ENCODE assay signal across 17 cellular contexts in genomic region chr12:20822925-20823324, GRCh38. TPM values are rescaled to one million over a fixed set of nuclear protein-coding genes. Genes with fewer than 3 reads are reported as not detected.
A peak's percentile ranks its signal among the peaks of the same experiment; 100 is the strongest.
DNase-seq lines count a peak whose midpoint lies in the region; ATAC-seq and TF ChIP-seq lines count a peak whose summit lies in the region.
"Had no signal": no experiment of that assay in that cellular context is flagged by ENCODE, and none has a peak within 500 bp of the region (broad histone marks: within the 10 kb centered on the region; RNA-seq: fewer than 3 reads in every experiment).

No MANE protein-coding gene starts in this region.

- peak; percentile 50 for ATAC-seq in HCT116
- peak; percentile 52 for ATAC-seq in PC-3
- no peak for ATAC-seq in GM18498 (IDR thresholded peaks at IDR 0.05; ENCODE audit: unreplicated experiment)
- ATAC-seq: GM23338 had no signal

- H3K36me3 ChIP-seq in HCT116 (ENCODE audit: control insufficient read depth in 1 of 2, insufficient read depth in 2 of 2, low read length in 2 of 2) (no peaks in the 10 kb centered on the region), PC-3 (ENCODE audit: low read depth, low read length) (no peaks in the 10 kb centered on the region; the same call in 1 of the 2 replicates)

- RAD21 ChIA-PET in HCT116 (lab: Charles Lee; ENCODE audit: low non-redundant PET in 1 of 2, low total read pairs in 2 of 2, uncharacterized antibody in 2 of 2, unreplicated experiment in 2 of 2): no interaction called here

- no peak for TF ChIP-seq RAD21 in HCT116 (IDR thresholded peaks at IDR 0.05; ENCODE audit: low read depth)

- H3K9me2 ChIP-seq in HCT116 (ENCODE audit: insufficient read depth): no peaks in the 10 kb centered on the region
- H3K9me2 ChIP-seq in PC-3 (replicated peaks; ENCODE audit: low read length): no peaks in the 10 kb centered on the region

- POLR2A ChIA-PET in HCT116 (lab: Charles Lee): no interaction called here
- POLR2A ChIA-PET in PC-3 (lab: Charles Lee; ENCODE audit: unreplicated experiment): no interaction called here

- BruUV-seq in HCT116 (replicated peaks; lab: Mats Ljungman, UMichigan) (TSS peak; percentile 87), PC-3 (replicated peaks; lab: Mats Ljungman, UMichigan) (TSS peak; percentile 86)

- H3K27ac ChIP-seq in HCT116 (ENCODE audit: low read depth, low read length) (peak overlapping the region; percentile 59; the same call in 1 of the 2 replicates), PC-3 (ENCODE audit: low read length) (peak overlapping the region; percentile 82), caudate nucleus (ENCODE audit: low read depth, low read length) (no peak overlapping the region)
- H3K27ac ChIP-seq: 22Rv1 had no signal

- peaks cover 52% of the 10 kb centered on the region; the same call in 1 of the 2 replicates for H3K79me2 ChIP-seq in HCT116 (ENCODE audit: insufficient read depth, low read length)
- peaks cover 84% of the 10 kb centered on the region for H3K79me2 ChIP-seq in PC-3 (ENCODE audit: low read length)

- H3K4me1 ChIP-seq in HCT116 (ENCODE audit: control insufficient read depth in 1 of 2, insufficient read depth in 2 of 2, low read length in 2 of 2) (peaks cover 9 to 25% of the 10 kb centered on the region in 2 experiments; a peak in 3 of 4 replicates), PC-3 (ENCODE audit: insufficient read depth, low read length) (peaks cover 36% of the 10 kb centered on the region)

- peak; percentile 10 for DNase-seq in A172 (ENCODE audit: low spot score)
- no peak for DNase-seq in HCT116 (ENCODE audit: low read depth, low spot score)
- no peak for DNase-seq in PC-3
- no peak for DNase-seq in NCI-H526 (lab: John Stamatoyannopoulos, UW)
- DNase-seq in caudate nucleus (lab: John Stamatoyannopoulos, UW): no peak
- DNase-seq: C1 segment of cervical spinal cord; CD4-positive, alpha-beta memory T cell; COR-L47; DMS153; DND-41; H9; HFFc6 had no signal

- TF ChIP-seq CTCF in HCT116 (IDR thresholded peaks at IDR 0.05 in 2 of 3, conservative IDR thresholded peaks at IDR 0.05 in 1 of 3; ENCODE audit: borderline replicate concordance in 1 of 3, insufficient read depth in 1 of 3, low read depth in 2 of 3, low read length in 2 of 3) (no peak), PC-3 (conservative IDR thresholded peaks at IDR 0.05; ENCODE audit: low read depth, low read length) (no peak)

- H4K20me1 ChIP-seq in HCT116 (ENCODE audit: insufficient read depth): no peaks in the 10 kb centered on the region
- no peaks in the 10 kb centered on the region for H4K20me1 ChIP-seq in PC-3 (ENCODE audit: low read length)

- CTCF ChIA-PET in HCT116 (lab: Charles Lee): no interaction called here
- CTCF ChIA-PET in PC-3 (lab: Charles Lee): no interaction called here

- H3K4me2 ChIP-seq in HCT116 (ENCODE audit: low read length): peak overlapping the region; percentile 77
- peak overlapping the region; percentile 93 for H3K4me2 ChIP-seq in PC-3 (ENCODE audit: low read length)
- H3K4me2 ChIP-seq: GM23338 had no signal

- TF ChIP-seq POLR2A in HCT116 (IDR thresholded peaks at IDR 0.05; ENCODE audit: borderline replicate concordance, extremely low read depth, insufficient read depth, insufficient read length): no peak

- H3K27me3 ChIP-seq in HCT116 (ENCODE audit: insufficient read depth, low read length) (no peaks in the 10 kb centered on the region), PC-3 (ENCODE audit: low read length) (no peaks in the 10 kb centered on the region)

- intact Hi-C loops in HCT116 (cut with micrococcal nuclease) (no loop called here), PC-3 (cut with micrococcal nuclease) (no loop called here)

- no peaks in the 10 kb centered on the region for H3F3A ChIP-seq in PC-3 (ENCODE audit: low read length, unreplicated experiment)

- peak overlapping the region; percentile 57 to 67 for H3K4me3 ChIP-seq in HCT116 (replicated peaks in 1 of 2; ENCODE audit: low read depth in 1 of 2, low read length in 2 of 2)
- H3K4me3 ChIP-seq in PC-3 (ENCODE audit: low read length): peak overlapping the region; percentile 75
- H3K4me3 ChIP-seq: GM23338 had no signal

- peak overlapping the region; percentile 70 for H2AFZ ChIP-seq in HCT116 (ENCODE audit: low read depth, low read length, poor library complexity, severe bottlenecking)
- no peak overlapping the region for H2AFZ ChIP-seq in PC-3 (ENCODE audit: low read length)
- H2AFZ ChIP-seq: GM23338 had no signal

- H3K9ac ChIP-seq in HCT116 (ENCODE audit: low read length): peak overlapping the region; percentile 62
- H3K9ac ChIP-seq in PC-3 (ENCODE audit: low read length): peak overlapping the region; percentile 76

- H3K9me3 ChIP-seq in HCT116 (ENCODE audit: control insufficient read depth in 1 of 2, insufficient read depth in 1 of 2, low read depth in 1 of 2, low read length in 2 of 2): no peaks in the 10 kb centered on the region
- H3K9me3 ChIP-seq in PC-3 (ENCODE audit: low read length): no peaks in the 10 kb centered on the region

TF ChIP-seq in HCT116, 20 proteins besides CTCF, POLR2A, EP300 and RAD21:
- no peak for TF ChIP-seq SP1 (IDR thresholded peaks at IDR 0.05; ENCODE audit: low read depth)

RNA-seq across cellular contexts. Expression of gene SLCO1B3, which starts 12.4 kb away (rescaled TPM):
- 24.7 and 31.3 TPM in 2 replicates for total RNA-seq in A172 (2014; rRNA removed; shearing (Covaris generic))
- 5.4 TPM for total RNA-seq in HCT116 (2021; ENCODE audit: unreplicated experiment)
- 1.5 and 3.2 TPM in 2 replicates for polyA plus RNA-seq in HCT116 (2012)
- 13.2 and 14.2 TPM in 2 replicates for total RNA-seq in PC-3 (2014; rRNA removed)
- total RNA-seq: A673; CD4-positive, alpha-beta memory T cell; H9; HFFc6 had no signal
- polyA plus RNA-seq: BJ; CD4-positive, alpha-beta memory T cell; GM23338 had no signal
